Comparison of ENCODE assay signal across 6 cellular contexts in genomic region chr6:92784235-92784634, GRCh38.
"Had no signal": no experiment of that assay in that cellular context is flagged by ENCODE, and none has a peak within 500 bp of the region (broad histone marks: within the 10 kb centered on the region; RNA-seq: fewer than 3 reads in every experiment).

No MANE protein-coding gene starts in this region.

- H3K27ac Mint-ChIP-seq: IgD-negative memory B cell had no signal

- DNase-seq: GOT3, H7, HCEC 1CT had no signal

- H3K4me1 Mint-ChIP-seq: IgD-negative memory B cell had no signal

- H3K27ac ChIP-seq: HL-60 had no signal

- H3K27me3 Mint-ChIP-seq: IgD-negative memory B cell had no signal

- H3K4me3 Mint-ChIP-seq: IgD-negative memory B cell had no signal

- ATAC-seq: HepG2 had no signal
